Comparison of ENCODE assay signal across 24 cellular contexts in genomic region chr3:1591327-1592028, GRCh38.
A peak's percentile ranks its signal among the peaks of the same experiment; 100 is the strongest.
DNase-seq lines count a peak whose midpoint lies in the region; ATAC-seq, FAIRE-seq and TF ChIP-seq lines count a peak whose summit lies in the region.
"Had no signal": no experiment of that assay in that cellular context is flagged by ENCODE, and none has a peak within 500 bp of the region (broad histone marks: within the 10 kb centered on the region; RNA-seq: fewer than 3 reads in every experiment).

No MANE protein-coding gene starts in this region.

- TF ChIP-seq CTCF in bronchial epithelial cell (IDR thresholded peaks at IDR 0.05; ENCODE audit: insufficient read depth, low read length, severe bottlenecking) (no peak), dorsolateral prefrontal cortex (IDR thresholded peaks at IDR 0.05 in 54 of 56, conservative IDR thresholded peaks at IDR 0.05 in 2 of 56; ENCODE audit: low read depth in 1 of 56, partially characterized antibody in 56 of 56) (no peak), GM10248 (IDR thresholded peaks at IDR 0.05; ENCODE audit: control extremely low read depth, extremely low read depth, low read depth, missing control alignments) (no peak)

- no peaks in the 10 kb centered on the region for H3K27me3 Mint-ChIP-seq in activated CD4-positive, alpha-beta T cell treated with anti-CD3 and anti-CD28 coated beads for 36 hours
- H3K27me3 Mint-ChIP-seq in activated CD4-positive, alpha-beta T cell treated with anti-CD3 and anti-CD28 coated beads, Interleukin-2, amount 10 ng/mL, durations not matched to agents 24 days and 14 days, result no peaks in the 10 kb centered on the region
- H3K27me3 Mint-ChIP-seq: B cell; CD4-positive, CD25-positive, alpha-beta regulatory T cell had no signal

- ATAC-seq in activated CD4-positive, alpha-beta T cell treated with anti-CD3 and anti-CD28 coated beads for 36 hours, result peak; percentile 42
- peak; percentile 49 for ATAC-seq in HG03565 (IDR thresholded peaks at IDR 0.05; ENCODE audit: unreplicated experiment)
- peak; percentile 83 for ATAC-seq in left colon
- ATAC-seq: CD8-positive, alpha-beta T cell had no signal

- DNase-seq in activated CD4-positive, alpha-beta T cell treated with anti-CD3 and anti-CD28 coated beads for 36 hours, result no peak
- DNase-seq in activated CD4-positive, alpha-beta T cell treated with anti-CD3 and anti-CD28 coated beads, Interleukin-2, amount 10 ng/mL, durations not matched to agents 24 days and 14 days, result no peak
- DNase-seq in bronchial epithelial cell (ENCODE audit: low read depth), result peak; percentile 4
- no peak for DNase-seq in left colon
- DNase-seq in dorsolateral prefrontal cortex, result no peak
- DNase-seq in NCI-H524 treated with DMSO at 0.1 percent for 48 hours (lab: John Stamatoyannopoulos, UW), result no peak
- DNase-seq in GM10248 (ENCODE audit: extremely low spot score), result no peak
- DNase-seq: Caco-2; CD4-positive, CD25-positive, alpha-beta regulatory T cell; CD8-positive, alpha-beta T cell; DMS153; DND-41; GOT3; HFFc6 had no signal

- intact Hi-C loops in activated CD4-positive, alpha-beta T cell treated with anti-CD3 and anti-CD28 coated beads for 36 hours (cut with DNase I, micrococcal nuclease), result no loop called here
- intact Hi-C loops in activated CD4-positive, alpha-beta T cell treated with anti-CD3 and anti-CD28 coated beads, Interleukin-2, amount 10 ng/mL, durations not matched to agents 24 days and 14 days (cut with micrococcal nuclease), result no loop called here
- intact Hi-C loops in left colon (cut with DNase I, micrococcal nuclease), result no loop called here
- intact Hi-C loops in dorsolateral prefrontal cortex (cut with DNase I), result no loop called here

- no peaks in the 10 kb centered on the region for H3K36me3 ChIP-seq in bronchial epithelial cell (ENCODE audit: control insufficient read depth, insufficient read depth, low read length)
- H3K36me3 ChIP-seq: BLaER1, HAP-1 had no signal

- peaks cover 3% of the 10 kb centered on the region for H3K36me3 Mint-ChIP-seq in activated CD4-positive, alpha-beta T cell treated with anti-CD3 and anti-CD28 coated beads for 36 hours (ENCODE audit: low read depth)
- H3K36me3 Mint-ChIP-seq in activated CD4-positive, alpha-beta T cell treated with anti-CD3 and anti-CD28 coated beads, Interleukin-2, amount 10 ng/mL, durations not matched to agents 24 days and 14 days (ENCODE audit: low read depth), result no peaks in the 10 kb centered on the region
- H3K36me3 Mint-ChIP-seq: CD4-positive, CD25-positive, alpha-beta regulatory T cell; CD8-positive, alpha-beta T cell had no signal

- H3K4me3 ChIP-seq in bronchial epithelial cell (ENCODE audit: low read depth, low read length) (no peak overlapping the region), dorsolateral prefrontal cortex (no peak overlapping the region)
- H3K4me3 ChIP-seq: BLaER1, HAP-1 had no signal

- H3K9me3 Mint-ChIP-seq in activated CD4-positive, alpha-beta T cell treated with anti-CD3 and anti-CD28 coated beads for 36 hours (ENCODE audit: low read depth), result peaks cover 23% of the 10 kb centered on the region
- H3K9me3 Mint-ChIP-seq in activated CD4-positive, alpha-beta T cell treated with anti-CD3 and anti-CD28 coated beads, Interleukin-2, amount 10 ng/mL, durations not matched to agents 24 days and 14 days, result no peaks in the 10 kb centered on the region

- no peaks in the 10 kb centered on the region for H3K4me1 Mint-ChIP-seq in activated CD4-positive, alpha-beta T cell treated with anti-CD3 and anti-CD28 coated beads for 36 hours
- no peaks in the 10 kb centered on the region for H3K4me1 Mint-ChIP-seq in activated CD4-positive, alpha-beta T cell treated with anti-CD3 and anti-CD28 coated beads, Interleukin-2, amount 10 ng/mL, durations not matched to agents 24 days and 14 days
- H3K4me1 Mint-ChIP-seq: B cell; CD4-positive, CD25-positive, alpha-beta regulatory T cell had no signal

- no peak overlapping the region for H3K4me3 Mint-ChIP-seq in activated CD4-positive, alpha-beta T cell treated with anti-CD3 and anti-CD28 coated beads for 36 hours
- no peak overlapping the region for H3K4me3 Mint-ChIP-seq in activated CD4-positive, alpha-beta T cell treated with anti-CD3 and anti-CD28 coated beads, Interleukin-2, amount 10 ng/mL, durations not matched to agents 24 days and 14 days
- H3K4me3 Mint-ChIP-seq: B cell; CD4-positive, CD25-positive, alpha-beta regulatory T cell; CD8-positive, alpha-beta T cell; HFFc6 had no signal

- no peak overlapping the region for H3K27ac Mint-ChIP-seq in activated CD4-positive, alpha-beta T cell treated with anti-CD3 and anti-CD28 coated beads for 36 hours
- no peak overlapping the region for H3K27ac Mint-ChIP-seq in activated CD4-positive, alpha-beta T cell treated with anti-CD3 and anti-CD28 coated beads, Interleukin-2, amount 10 ng/mL, durations not matched to agents 24 days and 14 days
- H3K27ac Mint-ChIP-seq: B cell; CD4-positive, CD25-positive, alpha-beta regulatory T cell; CD8-positive, alpha-beta T cell; HFFc6 had no signal

- no peaks in the 10 kb centered on the region for H3K27me3 ChIP-seq in bronchial epithelial cell (ENCODE audit: control insufficient read depth, insufficient read depth, low read length)
- no peaks in the 10 kb centered on the region for H3K27me3 ChIP-seq in dorsolateral prefrontal cortex
- H3K27me3 ChIP-seq: BLaER1 had no signal

- no peak overlapping the region for H3K27ac ChIP-seq in dorsolateral prefrontal cortex
- H3K27ac ChIP-seq: 22Rv1, BLaER1, C4-2B had no signal

- POLR2A ChIA-PET in activated CD4-positive, alpha-beta T cell treated with anti-CD3 and anti-CD28 coated beads for 36 hours (lab: Charles Lee), result no interaction called here
- POLR2A ChIA-PET in GM10248 (lab: Yijun Ruan, JAX), result no interaction called here

- no peak for FAIRE-seq in bronchial epithelial cell (lab: Jason Lieb, UNC)
- FAIRE-seq: G401.6, GM12892, GM19239, H54 had no signal

- CTCF ChIA-PET in activated CD4-positive, alpha-beta T cell treated with anti-CD3 and anti-CD28 coated beads for 36 hours (lab: Charles Lee), result no interaction called here
- CTCF ChIA-PET in GM10248 (lab: Yijun Ruan, JAX), result no interaction called here
